1 cellular context compared by ENCODE assay signal in the genomic region with DNA sequence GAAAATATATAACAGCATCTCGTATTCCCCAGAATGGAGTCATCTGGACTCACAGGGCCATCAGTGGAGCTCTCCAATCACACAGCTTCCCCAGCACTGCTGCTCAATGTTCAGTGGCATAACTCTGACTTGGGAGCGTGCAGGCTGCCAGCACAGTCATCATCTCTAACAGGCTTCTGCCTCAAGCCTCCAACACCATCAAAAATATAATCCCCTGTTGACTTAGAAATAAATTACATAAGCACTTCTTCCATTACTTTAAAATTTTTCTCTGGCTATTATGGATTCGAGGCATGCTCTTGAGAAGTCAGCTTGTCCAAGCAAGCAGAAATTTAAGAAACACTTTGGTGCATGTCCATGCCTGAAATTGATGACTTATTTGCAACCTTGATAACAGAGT.
TF ChIP-seq lines count a peak whose summit lies in the region.

No MANE protein-coding gene starts in this region.

TF ChIP-seq in endothelial cell of umbilical vein, 7 proteins besides CTCF, POLR2A, EP300 and RAD21:
- TF ChIP-seq MYC (IDR thresholded peaks at IDR 0.05; ENCODE audit: low read depth, low read length) (no peak), EZH2 (IDR thresholded peaks at IDR 0.05; ENCODE audit: borderline replicate concordance, low read depth, low read length, severe bottlenecking) (no peak), JUN (IDR thresholded peaks at IDR 0.05; ENCODE audit: borderline replicate concordance, insufficient read depth, insufficient read length, low read depth) (no peak)
